33 cellular contexts compared by ENCODE assay signal in genomic region chr17:53633856-53634255, GRCh38.
"Had no signal": no experiment of that assay in that cellular context is flagged by ENCODE, and none has a peak within 500 bp of the region (broad histone marks: within the 10 kb centered on the region; RNA-seq: fewer than 3 reads in every experiment).

No MANE protein-coding gene starts in this region.

- H3K27ac Mint-ChIP-seq: activated CD4-positive, alpha-beta memory T cell treated with anti-CD3 and anti-CD28 coated beads, Interleukin-2, amount 10 ng/mL, durations not matched to agents 7 days and 5 days; activated CD4-positive, alpha-beta T cell treated with anti-CD3 and anti-CD28 coated beads for 36 hours; activated CD4-positive, alpha-beta T cell treated with anti-CD3 and anti-CD28 coated beads, Interleukin-2, amount 10 ng/mL, durations not matched to agents 7 days and 5 days; activated naive CD4-positive, alpha-beta T cell treated with anti-CD3 and anti-CD28 coated beads, Interleukin-2, amount 10 ng/mL, durations not matched to agents 7 days and 5 days; activated naive CD4-positive, alpha-beta T cell treated with anti-CD3 and anti-CD28 coated beads, Interleukin-2, amount 50 U/mL, for 72 hours; activated naive CD8-positive, alpha-beta T cell treated with anti-CD3 and anti-CD28 coated beads, Interleukin-2, amount 10 ng/mL, durations not matched to agents 7 days and 5 days; activated T-cell treated with anti-CD3 and anti-CD28 coated beads, Interleukin-2, amount 50 U/mL, for 24 hours; activated T-cell treated with anti-CD3 and anti-CD28 coated beads, Interleukin-2, amount 50 U/mL, for 72 hours; brain; dendritic cell treated with granulocyte-macrophage colony-stimulating factor and Interleukin-4, amounts not matched to agents 40 ng/mL and 50 ng/mL, for 4 days; endodermal cell; T-helper 17 cell; T-helper 2 cell treated with Interferon-gamma antibody and Interleukin-4, amounts not matched to agents 5 μg/mL and 100 μg/mL, for 36 hours had no signal

- ATAC-seq: activated CD4-positive, alpha-beta T cell treated with anti-CD3 and anti-CD28 coated beads for 36 hours; activated naive CD4-positive, alpha-beta T cell treated with anti-CD3 and anti-CD28 coated beads, Interleukin-2, amount 50 U/mL, for 72 hours; activated T-cell treated with anti-CD3 and anti-CD28 coated beads, Interleukin-2, amount 50 U/mL, for 72 hours; esophagus mucosa; gastrocnemius medialis; T-helper 17 cell had no signal

- H3K4me3 Mint-ChIP-seq: activated CD4-positive, alpha-beta memory T cell treated with anti-CD3 and anti-CD28 coated beads, Interleukin-2, amount 10 ng/mL, durations not matched to agents 7 days and 5 days; activated CD4-positive, alpha-beta T cell treated with anti-CD3 and anti-CD28 coated beads for 36 hours; activated CD4-positive, alpha-beta T cell treated with anti-CD3 and anti-CD28 coated beads, Interleukin-2, amount 10 ng/mL, durations not matched to agents 7 days and 5 days; activated naive CD4-positive, alpha-beta T cell treated with anti-CD3 and anti-CD28 coated beads, Interleukin-2, amount 10 ng/mL, durations not matched to agents 7 days and 5 days; activated naive CD8-positive, alpha-beta T cell treated with anti-CD3 and anti-CD28 coated beads, Interleukin-2, amount 10 ng/mL, durations not matched to agents 7 days and 5 days; activated T-cell treated with anti-CD3 and anti-CD28 coated beads, Interleukin-2, amount 50 U/mL, for 24 hours; activated T-cell treated with anti-CD3 and anti-CD28 coated beads, Interleukin-2, amount 50 U/mL, for 72 hours; brain; dendritic cell treated with granulocyte-macrophage colony-stimulating factor and Interleukin-4, amounts not matched to agents 40 ng/mL and 50 ng/mL, for 4 days; endodermal cell; T-helper 17 cell; T-helper 2 cell treated with Interferon-gamma antibody and Interleukin-4, amounts not matched to agents 5 μg/mL and 100 μg/mL, for 36 hours had no signal

- H3K36me3 ChIP-seq: ascending aorta, breast epithelium, cardiac muscle cell, gastrocnemius medialis had no signal

- DNase-seq: activated CD4-positive, alpha-beta memory T cell treated with anti-CD3 and anti-CD28 coated beads, Interleukin-2, amount 10 ng/mL, durations not matched to agents 7 days and 5 days; activated CD4-positive, alpha-beta T cell treated with anti-CD3 and anti-CD28 coated beads for 36 hours; activated CD4-positive, alpha-beta T cell treated with anti-CD3 and anti-CD28 coated beads, Interleukin-2, amount 10 ng/mL, durations not matched to agents 7 days and 5 days; activated CD4-positive, alpha-beta T cell treated with anti-CD3 and anti-CD28 coated beads, Interleukin-2, amount 50 U/mL, for 4 hours; activated CD4-positive, CD25-positive, alpha-beta regulatory T cell; activated CD4-positive, CD25-positive, alpha-beta regulatory T cell treated with anti-CD3 and anti-CD28 coated beads, Interleukin-2, amount 50 U/mL, for 72 hours; activated CD8-positive, alpha-beta memory T cell treated with anti-CD3 and anti-CD28 coated beads, Interleukin-2, amount 50 U/mL, for 48 hours; activated gamma-delta T cell; activated naive CD4-positive, alpha-beta T cell; activated naive CD4-positive, alpha-beta T cell treated with anti-CD3 and anti-CD28 coated beads, Interleukin-2, amount 10 ng/mL, durations not matched to agents 7 days and 5 days; activated naive CD8-positive, alpha-beta T cell treated with anti-CD3 and anti-CD28 coated beads, Interleukin-2, amount 10 ng/mL, durations not matched to agents 7 days and 5 days; activated T-cell treated with anti-CD3 and anti-CD28 coated beads for 4 hours; activated T-cell treated with anti-CD3 and anti-CD28 coated beads, Interleukin-2, amount 50 U/mL, for 24 hours; activated T-cell treated with anti-CD3 and anti-CD28 coated beads, Interleukin-2, amount 50 U/mL, for 72 hours; central memory CD4-positive, alpha-beta T cell; dorsolateral prefrontal cortex; effector memory CD4-positive, alpha-beta T cell; endodermal cell; foreskin fibroblast; gastrocnemius medialis; glutamatergic neuron; T-helper 1 cell; T-helper 17 cell; T1000 had no signal

- H3K27me3 Mint-ChIP-seq: activated CD4-positive, alpha-beta memory T cell treated with anti-CD3 and anti-CD28 coated beads, Interleukin-2, amount 10 ng/mL, durations not matched to agents 7 days and 5 days; activated CD4-positive, alpha-beta T cell treated with anti-CD3 and anti-CD28 coated beads for 36 hours; activated CD4-positive, alpha-beta T cell treated with anti-CD3 and anti-CD28 coated beads, Interleukin-2, amount 10 ng/mL, durations not matched to agents 7 days and 5 days; activated naive CD4-positive, alpha-beta T cell treated with anti-CD3 and anti-CD28 coated beads, Interleukin-2, amount 10 ng/mL, durations not matched to agents 7 days and 5 days; activated naive CD8-positive, alpha-beta T cell treated with anti-CD3 and anti-CD28 coated beads, Interleukin-2, amount 10 ng/mL, durations not matched to agents 7 days and 5 days; activated T-cell treated with anti-CD3 and anti-CD28 coated beads, Interleukin-2, amount 50 U/mL, for 24 hours; brain; dendritic cell treated with granulocyte-macrophage colony-stimulating factor and Interleukin-4, amounts not matched to agents 40 ng/mL and 50 ng/mL, for 4 days; T-helper 17 cell had no signal

- H3K9me3 ChIP-seq: ascending aorta, breast epithelium, gastrocnemius medialis had no signal

- H3K4me1 Mint-ChIP-seq: activated CD4-positive, alpha-beta memory T cell treated with anti-CD3 and anti-CD28 coated beads, Interleukin-2, amount 10 ng/mL, durations not matched to agents 7 days and 5 days; activated CD4-positive, alpha-beta T cell treated with anti-CD3 and anti-CD28 coated beads for 36 hours; activated CD4-positive, alpha-beta T cell treated with anti-CD3 and anti-CD28 coated beads, Interleukin-2, amount 10 ng/mL, durations not matched to agents 7 days and 5 days; activated naive CD4-positive, alpha-beta T cell treated with anti-CD3 and anti-CD28 coated beads, Interleukin-2, amount 10 ng/mL, durations not matched to agents 7 days and 5 days; activated naive CD8-positive, alpha-beta T cell treated with anti-CD3 and anti-CD28 coated beads, Interleukin-2, amount 10 ng/mL, durations not matched to agents 7 days and 5 days; brain; T-helper 17 cell had no signal

- H3K27me3 ChIP-seq: ascending aorta, breast epithelium, cardiac muscle cell, gastrocnemius medialis had no signal

- H3K9me3 Mint-ChIP-seq: activated naive CD8-positive, alpha-beta T cell treated with anti-CD3 and anti-CD28 coated beads, Interleukin-2, amount 10 ng/mL, durations not matched to agents 7 days and 5 days; dendritic cell treated with granulocyte-macrophage colony-stimulating factor and Interleukin-4, amounts not matched to agents 40 ng/mL and 50 ng/mL, for 4 days; endodermal cell had no signal

- H3K27ac ChIP-seq: ascending aorta, breast epithelium, cardiac muscle cell, coronary artery, dorsolateral prefrontal cortex, gastrocnemius medialis had no signal

- H3K4me3 ChIP-seq: ascending aorta, breast epithelium, cardiac muscle cell, coronary artery, dorsolateral prefrontal cortex, gastrocnemius medialis had no signal

- H3K36me3 Mint-ChIP-seq: activated naive CD4-positive, alpha-beta T cell treated with anti-CD3 and anti-CD28 coated beads, Interleukin-2, amount 10 ng/mL, durations not matched to agents 7 days and 5 days; activated naive CD4-positive, alpha-beta T cell treated with anti-CD3 and anti-CD28 coated beads, Interleukin-2, amount 50 U/mL, for 72 hours; activated naive CD8-positive, alpha-beta T cell treated with anti-CD3 and anti-CD28 coated beads, Interleukin-2, amount 10 ng/mL, durations not matched to agents 7 days and 5 days; brain had no signal

- H3K4me1 ChIP-seq: ascending aorta, breast epithelium, gastrocnemius medialis had no signal
